In genomic region chr22:20131593-20131855, GRCh38 we compare ENCODE assay signal across 8 cellular contexts. TPM values are rescaled to one million over a fixed set of nuclear protein-coding genes. Genes with fewer than 3 reads are reported as not detected.
DNase-seq lines count a peak whose midpoint lies in the region; ATAC-seq and TF ChIP-seq lines count a peak whose summit lies in the region.

ZDHHC8 (plus strand) TSS chr22:20131804; CDS start chr22:20131948, 144 bp downstream.

- no peaks in the 10 kb centered on the region for H3K27me3 ChIP-seq in right lobe of liver

- CTCF ChIA-PET in Calu3 (lab: Charles Lee): no interaction called here

- intact Hi-C loops in Calu3 (cut with micrococcal nuclease; ENCODE audit: unreplicated experiment): no loop called here
- intact Hi-C loops in right lobe of liver (cut with DNase I): no loop called here

- H3K36me3 ChIP-seq in right lobe of liver: no peaks in the 10 kb centered on the region

- H3K4me1 Mint-ChIP-seq in Calu3 (ENCODE audit: low read depth, unreplicated experiment) (peaks cover 7% of the 10 kb centered on the region), chondrocyte (ENCODE audit: low read depth) (peaks cover 32% of the 10 kb centered on the region)

- no CpG with 5 or more reads among the region's 42 CpGs for WGBS in right lobe of liver (ENCODE audit: insufficient coverage, low coverage, low lambda C conversion rate, missing lambda C conversion rate)

- no peak for TF ChIP-seq POLR2A in right lobe of liver (IDR thresholded peaks at IDR 0.05)

- H3K9me3 Mint-ChIP-seq in Calu3 (ENCODE audit: low read depth, unreplicated experiment) (no peaks in the 10 kb centered on the region), chondrocyte (ENCODE audit: low read depth) (no peaks in the 10 kb centered on the region)

- H3K4me1 ChIP-seq in right lobe of liver: peaks cover 0 to 32% (median 15%) of the 10 kb centered on the region in 4 donors

- peaks cover 46% of the 10 kb centered on the region for H3K36me3 Mint-ChIP-seq in Calu3 (ENCODE audit: insufficient read depth, unreplicated experiment)
- H3K36me3 Mint-ChIP-seq in chondrocyte (ENCODE audit: low read depth): peaks cover 6% of the 10 kb centered on the region

- no TSS peak for BruUV-seq in Calu3 (replicated peaks; lab: Mats Ljungman, UMichigan)

- TF ChIP-seq CTCF in Calu3 (IDR thresholded peaks at IDR 0.05; ENCODE audit: unreplicated experiment): no peak
- TF ChIP-seq CTCF in HFF-Myc (IDR thresholded peaks at IDR 0.05; ENCODE audit: low read depth, low read length, missing control alignments): no peak
- no peak for TF ChIP-seq CTCF in chondrocyte (IDR thresholded peaks at IDR 0.05)
- TF ChIP-seq CTCF in right lobe of liver (IDR thresholded peaks at IDR 0.05): no peak

- DNase-seq in Calu3: peak; percentile 24
- no peak for DNase-seq in HFF-Myc (ENCODE audit: extremely low read depth, low read depth)
- peak in 4 of 5 experiments; percentile 39 to 55 (median 44) for DNase-seq in T-helper 2 cell
- DNase-seq in chondrocyte (ENCODE audit: low spot score): no peak
- DNase-seq in right lobe of liver: peak in 1 of 3 donors; percentile 52
- peak; percentile 5 to 67 (median 40) for DNase-seq in stimulated activated naive CD4-positive, alpha-beta T cell (lab: John Stamatoyannopoulos, UW)
- DNase-seq in epidermal melanocyte (ENCODE audit: insufficient read length, low spot score): no peak
- DNase-seq in DMS79 treated with DMSO at 0.1 percent for 48 hours (lab: John Stamatoyannopoulos, UW): no peak

- H3K27me3 Mint-ChIP-seq in Calu3 (ENCODE audit: unreplicated experiment) (no peaks in the 10 kb centered on the region), chondrocyte (ENCODE audit: low read depth) (no peaks in the 10 kb centered on the region)

- peak within 1 kb of the TSS; percentile 69 to 82 (median 74) for H3K27ac ChIP-seq in right lobe of liver

- no peaks in the 10 kb centered on the region for H3K9me3 ChIP-seq in right lobe of liver

- no peak within 1 kb of the TSS for H3K27ac Mint-ChIP-seq in Calu3 (ENCODE audit: unreplicated experiment)
- H3K27ac Mint-ChIP-seq in chondrocyte (ENCODE audit: unreplicated experiment): peak within 1 kb of the TSS; percentile 69

- ATAC-seq in right lobe of liver: peak; percentile 38 to 59 (median 42)

- H3K4me3 Mint-ChIP-seq in Calu3 (ENCODE audit: low read depth, unreplicated experiment) (peak within 1 kb of the TSS; percentile 69), chondrocyte (ENCODE audit: unreplicated experiment) (peak within 1 kb of the TSS; percentile 72)

- H3K4me3 ChIP-seq in HFF-Myc (replicated peaks; ENCODE audit: low read depth, low read length) (peak within 1 kb of the TSS; percentile 78), right lobe of liver (peak within 1 kb of the TSS; percentile 54 to 96 (median 87))

RNA-seq across cellular contexts. Expression of gene ZDHHC8, which starts in this region (rescaled TPM):
- total RNA-seq in Calu3 (2022) (78.4 and 87.2 TPM in 2 replicates), chondrocyte (94.2 to 100 TPM (median 95.2 TPM) in 3 replicates), right lobe of liver (10 to 100 TPM; 11.4 to 39.0 (median 28.7) TPM)

Comparison
In these comparisons a context has a peak if more than half of its experiments do, and no peak if none do; other contexts are left out.
1. DNase-seq: peak in Calu3 (single experiment), T-helper 2 cell (4 of 5) and stimulated activated naive CD4-positive, alpha-beta T cell (6 of 6); none in HFF-Myc (single experiment), chondrocyte (single experiment), epidermal melanocyte (single experiment) and DMS79 treated with DMSO at 0.1 percent for 48 hours (single experiment).